In genomic region chr13:30510811-30511371, GRCh38 we compare ENCODE assay signal across 26 cellular contexts.
"Had no signal": no experiment of that assay in that cellular context is flagged by ENCODE, and none has a peak within 500 bp of the region (broad histone marks: within the 10 kb centered on the region; RNA-seq: fewer than 3 reads in every experiment).

No MANE protein-coding gene starts in this region.

- H3K27me3 ChIP-seq: adrenal gland, ascending aorta, brain microvascular endothelial cell, heart left ventricle, sigmoid colon, tibial nerve had no signal

- H3K4me1 ChIP-seq: adrenal gland, ascending aorta, heart left ventricle, parathyroid adenoma, psoas muscle, sigmoid colon, tibial nerve had no signal

- H3K9ac ChIP-seq: parathyroid adenoma had no signal

- H3K9me3 Mint-ChIP-seq: activated naive CD4-positive, alpha-beta T cell treated with anti-CD3 and anti-CD28 coated beads for 36 hours; activated naive CD8-positive, alpha-beta T cell treated with anti-CD3 and anti-CD28 coated beads for 36 hours; immature natural killer cell; naive B cell had no signal

- ATAC-seq: activated CD4-positive, CD25-positive, alpha-beta regulatory T cell treated with anti-CD3 and anti-CD28 coated beads, Interleukin-2, amount 50 U/mL, for 24 hours; heart left ventricle; psoas muscle; T-helper 17 cell had no signal

- H3K36me3 ChIP-seq: adrenal gland, ascending aorta, brain microvascular endothelial cell, heart left ventricle, sigmoid colon, tibial nerve, WERI-Rb-1 had no signal

- H3K4me2 ChIP-seq: smooth muscle cell had no signal

- H3K4me3 Mint-ChIP-seq: activated naive CD4-positive, alpha-beta T cell treated with anti-CD3 and anti-CD28 coated beads for 36 hours; activated naive CD8-positive, alpha-beta T cell treated with anti-CD3 and anti-CD28 coated beads for 36 hours; immature natural killer cell; mesothelial cell of epicardium; naive B cell; T-helper 17 cell had no signal

- H3K79me2 ChIP-seq: parathyroid adenoma had no signal

- H3K4me1 Mint-ChIP-seq: activated naive CD8-positive, alpha-beta T cell treated with anti-CD3 and anti-CD28 coated beads for 36 hours; immature natural killer cell had no signal

- H3K36me3 Mint-ChIP-seq: activated naive CD8-positive, alpha-beta T cell treated with anti-CD3 and anti-CD28 coated beads for 36 hours; immature natural killer cell; mesothelial cell of epicardium; naive B cell had no signal

- H3K27ac Mint-ChIP-seq: activated naive CD4-positive, alpha-beta T cell treated with anti-CD3 and anti-CD28 coated beads for 36 hours; activated naive CD8-positive, alpha-beta T cell treated with anti-CD3 and anti-CD28 coated beads for 36 hours; immature natural killer cell; T-helper 17 cell had no signal

- H3K27me3 Mint-ChIP-seq: activated naive CD8-positive, alpha-beta T cell treated with anti-CD3 and anti-CD28 coated beads for 36 hours; naive B cell had no signal

- H2AFZ ChIP-seq: parathyroid adenoma had no signal

- H3K27ac ChIP-seq: adrenal gland, ascending aorta, brain microvascular endothelial cell, heart left ventricle, parathyroid adenoma, psoas muscle, sigmoid colon, tibial nerve, WERI-Rb-1 had no signal

- H3K4me3 ChIP-seq: adrenal gland, ascending aorta, heart left ventricle, psoas muscle, sigmoid colon, smooth muscle cell, tibial nerve had no signal

- H3K9me3 ChIP-seq: adrenal gland, ascending aorta, heart left ventricle, psoas muscle, sigmoid colon, tibial nerve had no signal

- DNase-seq: activated CD4-positive, alpha-beta T cell treated with anti-CD3 and anti-CD28 coated beads for 48 hours; activated CD4-positive, alpha-beta T cell treated with anti-CD3 and anti-CD28 coated beads, Interleukin-2, amount 50 U/mL, for 48 hours; activated CD8-positive, alpha-beta memory T cell treated with anti-CD3 and anti-CD28 coated beads for 24 hours; activated effector memory CD4-positive, alpha-beta T cell treated with Interleukin-2 at 50 U/mL for 16 hours; activated naive CD4-positive, alpha-beta T cell treated with anti-CD3 and anti-CD28 coated beads for 36 hours; activated naive CD8-positive, alpha-beta T cell treated with anti-CD3 and anti-CD28 coated beads for 36 hours; adrenal gland; brain microvascular endothelial cell; caudate nucleus; foreskin fibroblast; heart left ventricle; hypothalamus; immature natural killer cell; naive B cell; psoas muscle; sigmoid colon; stimulated activated naive CD4-positive, alpha-beta T cell; T-helper 17 cell; T1000; WERI-Rb-1 had no signal
